9 cellular contexts compared by ENCODE assay signal in the genomic region with DNA sequence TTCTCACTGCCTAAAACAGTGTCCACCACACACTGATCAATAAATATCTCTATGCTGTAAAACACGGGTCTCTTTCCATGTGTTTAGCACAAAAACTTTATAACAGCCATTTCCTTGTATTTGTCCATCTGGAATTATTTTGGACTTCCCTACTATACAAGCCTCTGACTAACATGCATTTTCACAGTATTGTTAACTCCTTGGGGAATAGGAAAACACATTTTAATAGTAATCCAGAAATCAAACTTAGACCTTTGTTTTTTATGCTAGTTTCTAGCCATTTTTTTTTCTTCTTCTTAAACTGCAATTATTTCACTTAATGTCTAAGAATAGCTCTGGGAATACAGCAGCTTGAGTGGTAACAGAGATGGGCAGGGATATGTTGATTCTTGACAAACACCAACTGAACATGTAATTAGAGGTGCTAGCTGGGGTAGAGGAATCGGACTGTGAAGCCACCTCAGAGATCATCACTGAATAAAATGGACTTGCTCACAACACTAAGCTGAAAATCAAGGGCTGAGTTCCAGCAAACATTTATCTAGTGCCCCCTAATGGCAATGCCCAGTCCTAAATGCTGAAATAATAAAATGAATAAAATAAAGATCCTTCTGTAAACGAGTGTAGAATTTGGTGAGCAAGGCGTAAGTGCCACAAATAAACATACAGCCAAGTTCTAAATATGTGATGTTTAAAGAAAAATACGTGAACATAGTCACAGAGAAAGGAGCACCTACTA.
DNase-seq lines count a peak whose midpoint lies in the region; ATAC-seq and TF ChIP-seq lines count a peak whose summit lies in the region.
"Had no signal": no experiment of that assay in that cellular context is flagged by ENCODE, and none has a peak within 500 bp of the region (broad histone marks: within the 10 kb centered on the region; RNA-seq: fewer than 3 reads in every experiment).

No MANE protein-coding gene starts in this region.

- no peak overlapping the region for H3K4me3 Mint-ChIP-seq in activated naive CD4-positive, alpha-beta T cell treated with anti-CD3 and anti-CD28 coated beads, Interleukin-2, amount 10 ng/mL, durations not matched to agents 7 days and 5 days

- WGBS in heart left ventricle, 4 donors: 36 to 45% (median 38%) methylated on average over 5 of the region's 5 CpGs

- H3K27ac Mint-ChIP-seq in activated naive CD4-positive, alpha-beta T cell treated with anti-CD3 and anti-CD28 coated beads, Interleukin-2, amount 10 ng/mL, durations not matched to agents 7 days and 5 days: no peak overlapping the region

- H3K4me1 Mint-ChIP-seq in activated naive CD4-positive, alpha-beta T cell treated with anti-CD3 and anti-CD28 coated beads, Interleukin-2, amount 10 ng/mL, durations not matched to agents 7 days and 5 days: no peaks in the 10 kb centered on the region

- H3K27me3 ChIP-seq in heart left ventricle: peaks cover 0 to 4% (median 0%) of the 10 kb centered on the region in 9 donors
- no peaks in the 10 kb centered on the region for H3K27me3 ChIP-seq in RWPE2 (ENCODE audit: insufficient read depth, poor library complexity, severe bottlenecking)
- H3K27me3 ChIP-seq in upper lobe of right lung: no peaks in the 10 kb centered on the region

- no peaks in the 10 kb centered on the region for H3K27me3 Mint-ChIP-seq in activated naive CD4-positive, alpha-beta T cell treated with anti-CD3 and anti-CD28 coated beads, Interleukin-2, amount 10 ng/mL, durations not matched to agents 7 days and 5 days

- TF ChIP-seq CTCF in heart left ventricle (IDR thresholded peaks at IDR 0.05) (peak; percentile 24 to 59 (median 43)), RWPE2 (IDR thresholded peaks at IDR 0.05; ENCODE audit: poor library complexity, severe bottlenecking) (peak; percentile 87), upper lobe of right lung (IDR thresholded peaks at IDR 0.05) (peak; percentile 31)

- H3K9me3 ChIP-seq in heart left ventricle: no peaks in the 10 kb centered on the region
- no peaks in the 10 kb centered on the region for H3K9me3 ChIP-seq in RWPE2 (ENCODE audit: severe bottlenecking)
- no peaks in the 10 kb centered on the region for H3K9me3 ChIP-seq in upper lobe of right lung

- CTCF ChIA-PET in activated naive CD4-positive, alpha-beta T cell treated with anti-CD3 and anti-CD28 coated beads, Interleukin-2, amount 10 ng/mL, durations not matched to agents 7 days and 5 days (lab: Charles Lee): no interaction called here

- TF ChIP-seq POLR2A in heart left ventricle (IDR thresholded peaks at IDR 0.05): no peak

- ATAC-seq in heart left ventricle (no peak), Right ventricle myocardium inferior (no peak), RWPE2 (ENCODE audit: low read depth) (0 out of 3 replicates have a peak, but pooled peaks have one; percentile 11), left ventricle myocardium superior (peak; percentile 49), upper lobe of right lung (no peak), HG02938 (IDR thresholded peaks at IDR 0.05; ENCODE audit: unreplicated experiment) (no peak)

- H3K27ac ChIP-seq in heart left ventricle (no peak overlapping the region), RWPE2 (ENCODE audit: poor library complexity, severe bottlenecking) (peak overlapping the region; percentile 89), upper lobe of right lung (no peak overlapping the region)
- H3K27ac ChIP-seq: coronary artery had no signal

- H3K36me3 ChIP-seq in heart left ventricle (no peaks in the 10 kb centered on the region), RWPE2 (ENCODE audit: low read depth) (no peaks in the 10 kb centered on the region), upper lobe of right lung (no peaks in the 10 kb centered on the region)

- intact Hi-C loops in heart left ventricle (cut with DNase I): loop anchor here in 4 of 10 donors (5.0 to 10.0 kb wide), 3 partner anchors 167 to 619 kb away; no protein-coding TSS in a partner anchor
- intact Hi-C loops in Right ventricle myocardium inferior (cut with DNase I): loop anchor here (10.0 kb wide), 2 partner anchors 177 to 617 kb away; no protein-coding TSS in a partner anchor
- intact Hi-C loops in left ventricle myocardium superior (cut with micrococcal nuclease): no loop called here
- intact Hi-C loops in upper lobe of right lung (cut with DNase I): no loop called here

- DNase-seq in heart left ventricle: no peak
- no peak for DNase-seq in Right ventricle myocardium inferior (ENCODE audit: missing footprints)
- DNase-seq in RWPE2 (ENCODE audit: low spot score): no peak
- no peak for DNase-seq in left ventricle myocardium superior
- no peak for DNase-seq in upper lobe of right lung
- DNase-seq in activated CD4-positive, alpha-beta T cell treated with anti-CD3 and anti-CD28 coated beads, Interleukin-2, amount 50 U/mL, for 48 hours: no peak
- no peak for DNase-seq in activated naive CD4-positive, alpha-beta T cell treated with anti-CD3 and anti-CD28 coated beads, Interleukin-2, amount 10 ng/mL, durations not matched to agents 7 days and 5 days

- H3K4me3 ChIP-seq in heart left ventricle (no peak overlapping the region), RWPE2 (ENCODE audit: severe bottlenecking) (no peak overlapping the region), upper lobe of right lung (no peak overlapping the region)
- H3K4me3 ChIP-seq: coronary artery had no signal

- no peaks in the 10 kb centered on the region for H3K36me3 Mint-ChIP-seq in activated naive CD4-positive, alpha-beta T cell treated with anti-CD3 and anti-CD28 coated beads, Interleukin-2, amount 10 ng/mL, durations not matched to agents 7 days and 5 days

- H3K4me1 ChIP-seq in heart left ventricle: no peaks in the 10 kb centered on the region
- H3K4me1 ChIP-seq in RWPE2 (ENCODE audit: insufficient read depth, poor library complexity, severe bottlenecking): peaks cover 20% of the 10 kb centered on the region
- H3K4me1 ChIP-seq in upper lobe of right lung: no peaks in the 10 kb centered on the region

- H3K9me3 Mint-ChIP-seq in activated naive CD4-positive, alpha-beta T cell treated with anti-CD3 and anti-CD28 coated beads, Interleukin-2, amount 10 ng/mL, durations not matched to agents 7 days and 5 days: no peaks in the 10 kb centered on the region

Comparison
In these comparisons a context has a peak if more than half of its experiments do, and no peak if none do; other contexts are left out.
1. ATAC-seq: peak in RWPE2 (single experiment) and left ventricle myocardium superior (single experiment); none in heart left ventricle (0 of 4), Right ventricle myocardium inferior (single experiment), upper lobe of right lung (single experiment) and HG02938 (single experiment).
2. CTCF ChIP-seq: peak in every context shown above with its lines; median percentile 87 in RWPE2; 43 in heart left ventricle; 31 in upper lobe of right lung.